Comparison of ENCODE assay signal across 8 cellular contexts in genomic region chr22:17706451-17706900, GRCh38.
DNase-seq lines count a peak whose midpoint lies in the region; ATAC-seq, FAIRE-seq and TF ChIP-seq lines count a peak whose summit lies in the region.

No MANE protein-coding gene starts in this region.

- H3K36me3 ChIP-seq in mammary epithelial cell (ENCODE audit: insufficient read depth, low read length) (peaks cover 9% of the 10 kb centered on the region), keratinocyte (ENCODE audit: control insufficient read depth in 2 of 2, extremely low read depth in 1 of 2, insufficient read depth in 2 of 2, low read length in 2 of 2) (peaks cover 7 to 10% of the 10 kb centered on the region in 2 experiments)

- intact Hi-C loops in mammary epithelial cell (cut with micrococcal nuclease), result loop anchor here (2.0 to 5.0 kb wide), 2 partner anchors 68 to 149 kb away; partner anchors contain the start of gene BCL2L13

- DNase-seq in AML-193 (lab: John Stamatoyannopoulos, UW) (peak; percentile 78 to 79), SKM-1 treated with dmso at 0.1 percent for 144 hours (lab: John Stamatoyannopoulos, UW; ENCODE audit: unreplicated experiment) (peak; percentile 43), mammary epithelial cell (peak; percentile 95), keratinocyte (ENCODE audit: low read depth, low spot score) (peak; percentile 56), COR-L47 (lab: John Stamatoyannopoulos, UW) (no peak)
- peak; percentile 20 to 21 for DNase-seq in stimulated activated CD4-positive, alpha-beta T cell treated with anti-CD3 and anti-CD28 coated beads, Interleukin-15, amount 100 ng/mL, for 48 hours (ENCODE audit: low read depth in 2 of 2)

- ATAC-seq in GM19324 (IDR thresholded peaks at IDR 0.05; ENCODE audit: low FRiP score, unreplicated experiment) (peak; percentile 84), HG03520 (IDR thresholded peaks at IDR 0.05; ENCODE audit: unreplicated experiment) (peak; percentile 60)

- H3K27me3 ChIP-seq in mammary epithelial cell (ENCODE audit: insufficient read depth, low read length) (no peaks in the 10 kb centered on the region), keratinocyte (ENCODE audit: control insufficient read depth, extremely low read depth, insufficient read depth, low read length) (no peaks in the 10 kb centered on the region)

- H4K20me1 ChIP-seq in mammary epithelial cell (ENCODE audit: insufficient read depth, low read length) (no peaks in the 10 kb centered on the region), keratinocyte (ENCODE audit: control insufficient read depth, extremely low read depth, insufficient read depth, low read length) (no peaks in the 10 kb centered on the region)

- dilution Hi-C loops in mammary epithelial cell (cut with HindIII; ENCODE audit: low sequenced_read_pairs) (loop anchor here (5.0 kb wide), 1 partner anchor 74 kb away; no protein-coding TSS in a partner anchor), keratinocyte (cut with MboI; ENCODE audit: extremely low pct_ligation_motif_present, low sequenced_read_pairs) (no loop called here)

- WGBS in mammary epithelial cell (ENCODE audit: low coverage, missing lambda C conversion rate), result 0% methylated on average over 5 of the region's 5 CpGs

- peak overlapping the region; percentile 73 for H3K9ac ChIP-seq in mammary epithelial cell (ENCODE audit: insufficient read depth, low read length)
- H3K9ac ChIP-seq in keratinocyte (ENCODE audit: control insufficient read depth, extremely low read depth, insufficient read depth, low read length), result peak overlapping the region; percentile 73

- H3K79me2 ChIP-seq in mammary epithelial cell (ENCODE audit: insufficient read depth, low read length), result peaks cover 14% of the 10 kb centered on the region
- H3K79me2 ChIP-seq in keratinocyte (ENCODE audit: control insufficient read depth, insufficient read depth, low read length), result peaks cover 4% of the 10 kb centered on the region

- peak overlapping the region; percentile 27 to 38 (median 36) for H3K4me3 ChIP-seq in mammary epithelial cell (replicated peaks in 1 of 3; ENCODE audit: insufficient read depth in 1 of 3, low read depth in 2 of 3, low read length in 3 of 3)
- peak overlapping the region; percentile 14 to 60 (median 52) for H3K4me3 ChIP-seq in keratinocyte (ENCODE audit: control insufficient read depth in 2 of 3, extremely low read depth in 1 of 3, insufficient read depth in 2 of 3, low read depth in 1 of 3, low read length in 3 of 3)

- H3K4me2 ChIP-seq in mammary epithelial cell (ENCODE audit: insufficient read depth, low read depth, low read length) (peak overlapping the region; percentile 75), keratinocyte (ENCODE audit: control insufficient read depth, extremely low read depth, insufficient read depth, low read depth, low read length) (peak overlapping the region; percentile 91)

- TF ChIP-seq CTCF in mammary epithelial cell (conservative IDR thresholded peaks at IDR 0.05 in 1 of 2, IDR thresholded peaks at IDR 0.05 in 1 of 2; ENCODE audit: extremely low read depth in 1 of 2, insufficient read depth in 1 of 2, low read depth in 1 of 2, low read length in 2 of 2) (no peak), keratinocyte (optimal IDR thresholded peaks at IDR 0.05 in 1 of 3, IDR thresholded peaks at IDR 0.05 in 1 of 3, conservative IDR thresholded peaks at IDR 0.05 in 1 of 3; ENCODE audit: extremely low read depth in 1 of 3, insufficient read depth in 2 of 3, low read length in 3 of 3) (no peak)

- H3K27ac ChIP-seq in mammary epithelial cell (ENCODE audit: insufficient read depth, low read depth, low read length), result peak overlapping the region; percentile 71
- H3K27ac ChIP-seq in keratinocyte (ENCODE audit: control insufficient read depth, insufficient read depth, low read length), result peak overlapping the region; percentile 88

- peak; percentile 94 for FAIRE-seq in keratinocyte (lab: Jason Lieb, UNC)

- peaks cover 19% of the 10 kb centered on the region for H3K4me1 ChIP-seq in mammary epithelial cell (ENCODE audit: insufficient read depth, low read length)
- H3K4me1 ChIP-seq in keratinocyte (ENCODE audit: control insufficient read depth, extremely low read depth, insufficient read depth, low read length), result peaks cover 15% of the 10 kb centered on the region

- in situ Hi-C loops in mammary epithelial cell (cut with MboI; ENCODE audit: low sequenced_read_pairs in 2 of 2), result no loop called here

- H2AFZ ChIP-seq in mammary epithelial cell (ENCODE audit: low read depth, low read length), result peak overlapping the region; percentile 64
- H2AFZ ChIP-seq in keratinocyte (ENCODE audit: control insufficient read depth, low read length), result peak overlapping the region; percentile 63

- CTCF ChIA-PET in mammary epithelial cell (lab: Charles Lee; ENCODE audit: low non-redundant PET), result interaction anchor here (0.7 kb wide), 1 partner anchor 535 kb away, joined by 3 read pairs; no protein-coding TSS in a partner anchor

- H3K9me3 ChIP-seq in mammary epithelial cell (replicated peaks; ENCODE audit: insufficient read depth, low read length) (no peaks in the 10 kb centered on the region), keratinocyte (ENCODE audit: control insufficient read depth, low read depth, low read length) (no peaks in the 10 kb centered on the region)

- no peaks in the 10 kb centered on the region for H3K9me1 ChIP-seq in keratinocyte (ENCODE audit: control insufficient read depth, extremely low read depth, insufficient read depth, low read length)

- no TSS peak for BruUV-seq in mammary epithelial cell (replicated peaks; lab: Mats Ljungman, UMichigan)
